In the genomic region with DNA sequence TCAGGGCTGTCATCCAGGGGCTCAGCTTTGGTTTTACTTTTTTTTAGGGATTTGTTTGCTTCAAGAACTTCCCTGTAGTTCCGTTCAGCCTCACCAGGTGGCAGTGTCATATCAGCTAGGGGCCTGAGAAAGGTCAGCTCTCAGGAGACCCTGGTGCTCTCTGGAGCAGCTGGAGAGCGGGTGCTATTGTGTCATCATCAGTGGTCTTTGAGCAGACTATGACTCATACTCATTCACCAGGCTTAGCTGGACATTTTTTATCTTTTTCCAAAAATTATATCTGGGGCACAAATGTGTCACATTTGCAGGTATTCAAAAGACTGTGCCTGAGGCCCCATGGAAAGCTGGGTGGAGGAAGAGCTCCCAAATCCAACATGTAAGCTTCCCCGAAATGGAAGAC, we compare ENCODE assay signal across 1 cellular context.
TF ChIP-seq lines count a peak whose summit lies in the region.

No MANE protein-coding gene starts in this region.

TF ChIP-seq in H1, 55 proteins besides CTCF, POLR2A, EP300 and RAD21:
- TF ChIP-seq ATF2 (IDR thresholded peaks at IDR 0.05; ENCODE audit: low read length) (no peak), CHD7 (IDR thresholded peaks at IDR 0.05; ENCODE audit: insufficient replicate concordance, low read length) (no peak), SP1 (IDR thresholded peaks at IDR 0.05; ENCODE audit: low read depth, low read length) (no peak), ZNF274 (IDR thresholded peaks at IDR 0.05; ENCODE audit: borderline replicate concordance, extremely low read depth, low read length) (no peak), POU5F1 (IDR thresholded peaks at IDR 0.05; ENCODE audit: low read depth, low read length) (no peak), SIX5 (IDR thresholded peaks at IDR 0.05; ENCODE audit: low read depth, low read length) (no peak), RFX5 (IDR thresholded peaks at IDR 0.05; ENCODE audit: borderline replicate concordance, low read depth, low read length) (no peak), TBP (IDR thresholded peaks at IDR 0.05; ENCODE audit: low read depth, low read length) (no peak), GTF2F1 (IDR thresholded peaks at IDR 0.05; ENCODE audit: borderline replicate concordance, low read depth, low read length) (no peak), JUN (IDR thresholded peaks at IDR 0.05; ENCODE audit: low read depth, low read length) (no peak), FOSL1 (IDR thresholded peaks at IDR 0.05; ENCODE audit: insufficient read depth, low read depth, low read length) (no peak), BACH1 (IDR thresholded peaks at IDR 0.05; ENCODE audit: low read length) (no peak), SIRT6 (IDR thresholded peaks at IDR 0.05; ENCODE audit: low read length) (no peak), NRF1 (IDR thresholded peaks at IDR 0.05; ENCODE audit: low read depth, low read length) (no peak)
